8 cellular contexts compared by ENCODE assay signal in genomic region chr5:76402880-76403712, GRCh38. TPM values are rescaled to one million over a fixed set of nuclear protein-coding genes. Genes with fewer than 3 reads are reported as not detected.
DNase-seq lines count a peak whose midpoint lies in the region; ATAC-seq and TF ChIP-seq lines count a peak whose summit lies in the region.

TSS of gene IQGAP2 (plus strand) at chr5:76403285. CDS start at chr5:76403546, 261 bp downstream.

- H3K27me3 ChIP-seq in RWPE2 (ENCODE audit: insufficient read depth, poor library complexity, severe bottlenecking) (peaks cover 29% of the 10 kb centered on the region), thymus (ENCODE audit: control insufficient read depth, insufficient read depth) (peaks cover 9% of the 10 kb centered on the region)

- peak within 1 kb of the TSS; percentile 96 for H3K4me3 Mint-ChIP-seq in osteocyte (ENCODE audit: unreplicated experiment)

- DNase-seq in C1 segment of cervical spinal cord (lab: John Stamatoyannopoulos, UW), result peak in 11 of 14 donors; percentile 9 to 62 (median 27)
- peak; percentile 79 for DNase-seq in GM19238 (ENCODE audit: insufficient read length, low spot score)
- DNase-seq in RWPE2 (ENCODE audit: low spot score), result no peak
- peak; percentile 76 for DNase-seq in activated T-helper 9 cell treated with anti-CD3 and anti-CD28 coated beads, Interleukin-2, amount 50 U/mL, for 16 hours (ENCODE audit: low read depth)
- DNase-seq in germinal center (ENCODE audit: low spot score), result peak; percentile 85
- DNase-seq in osteocyte (ENCODE audit: extremely low spot score, unreplicated experiment), result peak; percentile 93

- H3K4me1 ChIP-seq in RWPE2 (ENCODE audit: insufficient read depth, poor library complexity, severe bottlenecking) (no peaks in the 10 kb centered on the region), thymus (ENCODE audit: control insufficient read depth, insufficient read depth, low read length) (peaks cover 16% of the 10 kb centered on the region)

- H3K9me3 Mint-ChIP-seq in osteocyte (ENCODE audit: unreplicated experiment), result no peaks in the 10 kb centered on the region

- no peaks in the 10 kb centered on the region for H3K36me3 ChIP-seq in RWPE2 (ENCODE audit: low read depth)
- no peaks in the 10 kb centered on the region for H3K36me3 ChIP-seq in thymus (ENCODE audit: control insufficient read depth, insufficient read depth)

- peak within 1 kb of the TSS; percentile 91 for H3K27ac Mint-ChIP-seq in osteocyte (ENCODE audit: unreplicated experiment)

- peak; percentile 93 for TF ChIP-seq CTCF in RWPE2 (IDR thresholded peaks at IDR 0.05; ENCODE audit: poor library complexity, severe bottlenecking)
- TF ChIP-seq CTCF in osteocyte (IDR thresholded peaks at IDR 0.05), result peak; percentile 87

- no peaks in the 10 kb centered on the region for H3K36me3 Mint-ChIP-seq in osteocyte (ENCODE audit: unreplicated experiment)

- no peak within 1 kb of the TSS for H3K27ac ChIP-seq in RWPE2 (ENCODE audit: poor library complexity, severe bottlenecking)
- peak within 1 kb of the TSS; percentile 86 for H3K27ac ChIP-seq in thymus (ENCODE audit: low read depth)

- ATAC-seq in HG03378 (IDR thresholded peaks at IDR 0.05; ENCODE audit: unreplicated experiment) (peak; percentile 46), RWPE2 (ENCODE audit: low read depth) (peak; percentile 74)

- H3K27me3 Mint-ChIP-seq in osteocyte (ENCODE audit: unreplicated experiment), result peaks cover 27% of the 10 kb centered on the region

- H3K4me3 ChIP-seq in RWPE2 (ENCODE audit: severe bottlenecking) (peak within 1 kb of the TSS; percentile 46), thymus (ENCODE audit: low read length) (peak within 1 kb of the TSS; percentile 77)

- WGBS in thymus, result under 1% methylated on average over 89 of the region's 89 CpGs

- no peaks in the 10 kb centered on the region for H3K9me3 ChIP-seq in RWPE2 (ENCODE audit: severe bottlenecking)
- H3K9me3 ChIP-seq in thymus (ENCODE audit: control insufficient read depth), result no peaks in the 10 kb centered on the region

- H3K4me1 Mint-ChIP-seq in osteocyte (ENCODE audit: unreplicated experiment), result peaks cover 10% of the 10 kb centered on the region

RNA-seq across cellular contexts. Expression of gene IQGAP2, which starts in this region (rescaled TPM):
- total RNA-seq in osteocyte, result 8.8 and 11.8 TPM in 2 replicates
- polyA plus RNA-seq in thymus, result 33.3 TPM
